Comparison of ENCODE assay signal across 18 cellular contexts in the genomic region with DNA sequence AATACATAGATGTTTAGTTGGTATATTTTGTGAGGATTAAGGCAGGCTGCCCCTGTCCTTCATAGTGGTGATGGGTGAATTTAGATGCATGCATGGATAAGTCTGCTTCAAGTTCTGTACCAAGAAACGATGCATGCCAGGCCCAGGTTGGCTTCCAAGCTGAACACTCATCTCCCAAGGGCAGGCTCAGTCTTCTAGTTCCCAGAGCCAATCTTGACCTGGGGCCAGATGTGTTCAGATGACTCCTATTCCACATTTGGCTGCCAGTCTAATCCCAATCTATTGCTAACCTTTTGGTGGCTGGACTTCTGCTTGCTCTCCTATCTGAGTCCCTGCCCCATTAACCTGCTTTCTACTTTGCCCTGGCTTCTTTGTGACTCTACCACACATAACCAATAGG.
"Had no signal": no experiment of that assay in that cellular context is flagged by ENCODE, and none has a peak within 500 bp of the region (broad histone marks: within the 10 kb centered on the region; RNA-seq: fewer than 3 reads in every experiment).

No MANE protein-coding gene starts in this region.

- H3K4me3 ChIP-seq: SJSA1 had no signal

- H3K4me1 ChIP-seq: SJSA1 had no signal

- H3K27me3 ChIP-seq: brain microvascular endothelial cell, SJSA1 had no signal

- H3K36me3 ChIP-seq: brain microvascular endothelial cell, SJSA1 had no signal

- H3K9me3 ChIP-seq: SJSA1 had no signal

- ATAC-seq: activated CD4-positive, CD25-positive, alpha-beta regulatory T cell treated with anti-CD3 and anti-CD28 coated beads, Interleukin-2, amount 50 U/mL, for 24 hours; activated CD8-positive, alpha-beta T cell treated with anti-CD3 and anti-CD28 coated beads, Interleukin-2, amount 10 ng/mL, durations not matched to agents 7 days and 5 days; PC-3; SK-N-SH treated with all-trans-retinoic acid at 6 μM for 48 hours had no signal

- DNase-seq: activated CD4-positive, alpha-beta T cell treated with anti-CD3 and anti-CD28 coated beads for 4 hours; activated CD8-positive, alpha-beta memory T cell treated with anti-CD3 and anti-CD28 coated beads, Interleukin-2, amount 50 U/mL, for 48 hours; activated CD8-positive, alpha-beta T cell treated with anti-CD3 and anti-CD28 coated beads, Interleukin-2, amount 10 ng/mL, durations not matched to agents 7 days and 5 days; activated naive CD4-positive, alpha-beta T cell treated with anti-CD3 and anti-CD28 coated beads, Interleukin-2, amount 50 U/mL, for 16 hours; activated T-cell treated with anti-CD3 and anti-CD28 coated beads, Interleukin-2, amount 50 U/mL, for 1 hour; brain microvascular endothelial cell; Karpas-422; NCI-H1105 treated with DMSO at 0.1 percent for 48 hours; NCI-H1436 treated with DMSO at 0.1 percent for 48 hours; NCI-H187; NCI-H2081; NCI-H510A treated with DMSO at 0.1 percent for 48 hours; NCI-H69; PC-3; SHP77 had no signal

- H3K27ac ChIP-seq: brain microvascular endothelial cell, SJSA1 had no signal
